8 cellular contexts compared by ENCODE assay signal in the genomic region with DNA sequence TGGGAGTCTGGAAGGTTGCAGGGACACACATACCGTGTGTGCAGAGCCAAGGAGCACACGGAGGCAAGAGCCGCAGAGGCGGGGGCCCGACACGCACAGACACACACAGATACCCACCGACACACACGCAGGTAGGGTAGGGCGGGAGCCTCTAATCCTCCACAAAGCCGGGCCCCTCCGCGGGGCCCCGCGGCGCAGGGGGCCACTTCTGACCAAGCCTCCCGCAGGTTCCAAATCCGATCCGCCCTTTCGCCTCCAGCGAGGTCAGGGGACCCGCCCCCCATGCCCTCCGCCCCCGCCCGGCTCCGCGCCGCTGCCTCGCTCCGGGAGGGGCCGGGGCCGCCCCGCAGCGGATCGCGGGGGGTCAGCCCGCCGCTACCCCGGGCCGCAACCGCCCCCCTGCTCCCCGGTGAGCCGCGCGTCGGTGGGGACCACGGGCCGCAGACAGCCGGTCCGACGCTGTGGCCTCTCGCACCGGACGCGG. TPM values are rescaled to one million over a fixed set of nuclear protein-coding genes. Genes with fewer than 3 reads are reported as not detected.
DNase-seq lines count a peak whose midpoint lies in the region; ATAC-seq lines count a peak whose summit lies in the region.

No MANE protein-coding gene starts in this region.

- POLR2A ChIA-PET in T-cell (lab: Charles Lee): no interaction called here

- peaks cover 74% of the 10 kb centered on the region for H3K27me3 Mint-ChIP-seq in T-helper 2 cell treated with Interferon-gamma antibody and Interleukin-4, amounts not matched to agents 5 μg/mL and 100 μg/mL, for 36 hours (ENCODE audit: low read depth)
- peaks cover 43 to 71% of the 10 kb centered on the region in 2 donors for H3K27me3 Mint-ChIP-seq in T-cell
- peaks cover 61 to 89% of the 10 kb centered on the region in 2 donors for H3K27me3 Mint-ChIP-seq in stimulated activated naive B cell treated with anti-CD40 and anti-IgM and Interleukin-4, amounts not matched to agents 10 μg/mL and 1 μg/mL and 100 μg/mL, for 72 hours

- no CpG with 5 or more reads among the region's 54 CpGs for WGBS in iPS DF 6.9 (ENCODE audit: insufficient coverage, insufficient read length)

- H3K27me3 ChIP-seq in iPS DF 6.9 (ENCODE audit: control insufficient read depth, insufficient read depth, low read length): peaks cover 78% of the 10 kb centered on the region

- no peaks in the 10 kb centered on the region for H3K36me3 ChIP-seq in iPS DF 6.9 (ENCODE audit: control insufficient read depth, insufficient read depth, low read length)

- H3K9me3 ChIP-seq in iPS DF 6.9 (ENCODE audit: control insufficient read depth, insufficient read depth, low read length): no peaks in the 10 kb centered on the region

- peaks cover 3% of the 10 kb centered on the region for H3K36me3 Mint-ChIP-seq in T-helper 2 cell treated with Interferon-gamma antibody and Interleukin-4, amounts not matched to agents 5 μg/mL and 100 μg/mL, for 36 hours (ENCODE audit: low read depth)
- H3K36me3 Mint-ChIP-seq in T-cell: no peaks in the 10 kb centered on the region
- peaks cover 0 to 3% of the 10 kb centered on the region in 2 donors for H3K36me3 Mint-ChIP-seq in stimulated activated naive B cell treated with anti-CD40 and anti-IgM and Interleukin-4, amounts not matched to agents 10 μg/mL and 1 μg/mL and 100 μg/mL, for 72 hours

- peaks cover 9% of the 10 kb centered on the region for H3K4me1 ChIP-seq in iPS DF 6.9 (ENCODE audit: control insufficient read depth, insufficient read depth, low read length)

- no peaks in the 10 kb centered on the region for H3K9me3 Mint-ChIP-seq in T-helper 2 cell treated with Interferon-gamma antibody and Interleukin-4, amounts not matched to agents 5 μg/mL and 100 μg/mL, for 36 hours
- H3K9me3 Mint-ChIP-seq in T-cell: no peaks in the 10 kb centered on the region
- no peaks in the 10 kb centered on the region for H3K9me3 Mint-ChIP-seq in stimulated activated naive B cell treated with anti-CD40 and anti-IgM and Interleukin-4, amounts not matched to agents 10 μg/mL and 1 μg/mL and 100 μg/mL, for 72 hours

- H3K27ac Mint-ChIP-seq in T-helper 2 cell treated with Interferon-gamma antibody and Interleukin-4, amounts not matched to agents 5 μg/mL and 100 μg/mL, for 36 hours: peak overlapping the region; percentile 26
- no peak overlapping the region for H3K27ac Mint-ChIP-seq in T-cell
- H3K27ac Mint-ChIP-seq in stimulated activated naive B cell treated with anti-CD40 and anti-IgM and Interleukin-4, amounts not matched to agents 10 μg/mL and 1 μg/mL and 100 μg/mL, for 72 hours: peak overlapping the region; percentile 2

- DNase-seq in T-helper 2 cell treated with Interferon-gamma antibody and Interleukin-4, amounts not matched to agents 5 μg/mL and 100 μg/mL, for 36 hours (ENCODE audit: low spot score): no peak
- no peak for DNase-seq in T-helper 2 cell
- no peak for DNase-seq in T-cell
- DNase-seq in iPS DF 6.9 (ENCODE audit: low read depth, low spot score): no peak
- no peak for DNase-seq in stimulated activated naive B cell treated with anti-CD40 and anti-IgM and Interleukin-4, amounts not matched to agents 10 μg/mL and 1 μg/mL and 100 μg/mL, for 72 hours
- no peak for DNase-seq in SHP77 (lab: John Stamatoyannopoulos, UW)
- no peak for DNase-seq in activated naive CD4-positive, alpha-beta T cell treated with Interleukin-2 at 50 U/mL for 16 hours

- ATAC-seq in T-cell (replicated peaks in 1 of 4) (peak in 1 of 4 experiments; percentile 40), HG03025 (IDR thresholded peaks at IDR 0.05; ENCODE audit: low FRiP score, unreplicated experiment) (no peak)
- peak in 1 of 2 donors; percentile 8 for ATAC-seq in stimulated activated naive B cell treated with anti-CD40 and anti-IgM and Interleukin-4, amounts not matched to agents 10 μg/mL and 1 μg/mL and 100 μg/mL, for 72 hours (replicated peaks)

- H3K27ac ChIP-seq in iPS DF 6.9 (ENCODE audit: low read length): no peak overlapping the region

- peak overlapping the region; percentile 1; the same call in 1 of the 2 replicates for H3K4me3 ChIP-seq in iPS DF 6.9 (ENCODE audit: low read length)

- peaks cover 10% of the 10 kb centered on the region for H3K4me1 Mint-ChIP-seq in T-helper 2 cell treated with Interferon-gamma antibody and Interleukin-4, amounts not matched to agents 5 μg/mL and 100 μg/mL, for 36 hours (ENCODE audit: low read depth)
- peaks cover 19 to 36% (median 25%) of the 10 kb centered on the region in 3 donors for H3K4me1 Mint-ChIP-seq in T-cell
- peaks cover 24 to 45% of the 10 kb centered on the region in 2 donors for H3K4me1 Mint-ChIP-seq in stimulated activated naive B cell treated with anti-CD40 and anti-IgM and Interleukin-4, amounts not matched to agents 10 μg/mL and 1 μg/mL and 100 μg/mL, for 72 hours

- peak overlapping the region; percentile 1 for H3K4me3 Mint-ChIP-seq in T-helper 2 cell treated with Interferon-gamma antibody and Interleukin-4, amounts not matched to agents 5 μg/mL and 100 μg/mL, for 36 hours
- H3K4me3 Mint-ChIP-seq in T-cell: peak overlapping the region; percentile 69 to 78 (median 70)
- H3K4me3 Mint-ChIP-seq in stimulated activated naive B cell treated with anti-CD40 and anti-IgM and Interleukin-4, amounts not matched to agents 10 μg/mL and 1 μg/mL and 100 μg/mL, for 72 hours: peak overlapping the region; percentile 74 to 77

- CTCF ChIA-PET in T-cell (lab: Charles Lee): interaction anchor here in 1 of 2 donors (0.6 kb wide), 1 partner anchor 1952 kb away, joined by 4 read pairs; no protein-coding TSS in a partner anchor

RNA-seq across cellular contexts. Expression of gene LMX1B, which starts 1.4 kb away (rescaled TPM):
- not detected for total RNA-seq in T-cell

Comparison
In these comparisons a context has a peak if more than half of its experiments do, and no peak if none do; other contexts are left out.
1. H3K27ac Mint-ChIP-seq: peak in T-helper 2 cell treated with Interferon-gamma antibody and Interleukin-4, amounts not matched to agents 5 μg/mL and 100 μg/mL, for 36 hours (single experiment) and stimulated activated naive B cell treated with anti-CD40 and anti-IgM and Interleukin-4, amounts not matched to agents 10 μg/mL and 1 μg/mL and 100 μg/mL, for 72 hours (single experiment); none in T-cell (0 of 2).
2. H3K4me3 Mint-ChIP-seq: peak in every context shown above with its lines; median percentile 76 in stimulated activated naive B cell treated with anti-CD40 and anti-IgM and Interleukin-4, amounts not matched to agents 10 μg/mL and 1 μg/mL and 100 μg/mL, for 72 hours; 70 in T-cell; 1 in T-helper 2 cell treated with Interferon-gamma antibody and Interleukin-4, amounts not matched to agents 5 μg/mL and 100 μg/mL, for 36 hours.